10 cellular contexts compared by ENCODE assay signal in the genomic region with DNA sequence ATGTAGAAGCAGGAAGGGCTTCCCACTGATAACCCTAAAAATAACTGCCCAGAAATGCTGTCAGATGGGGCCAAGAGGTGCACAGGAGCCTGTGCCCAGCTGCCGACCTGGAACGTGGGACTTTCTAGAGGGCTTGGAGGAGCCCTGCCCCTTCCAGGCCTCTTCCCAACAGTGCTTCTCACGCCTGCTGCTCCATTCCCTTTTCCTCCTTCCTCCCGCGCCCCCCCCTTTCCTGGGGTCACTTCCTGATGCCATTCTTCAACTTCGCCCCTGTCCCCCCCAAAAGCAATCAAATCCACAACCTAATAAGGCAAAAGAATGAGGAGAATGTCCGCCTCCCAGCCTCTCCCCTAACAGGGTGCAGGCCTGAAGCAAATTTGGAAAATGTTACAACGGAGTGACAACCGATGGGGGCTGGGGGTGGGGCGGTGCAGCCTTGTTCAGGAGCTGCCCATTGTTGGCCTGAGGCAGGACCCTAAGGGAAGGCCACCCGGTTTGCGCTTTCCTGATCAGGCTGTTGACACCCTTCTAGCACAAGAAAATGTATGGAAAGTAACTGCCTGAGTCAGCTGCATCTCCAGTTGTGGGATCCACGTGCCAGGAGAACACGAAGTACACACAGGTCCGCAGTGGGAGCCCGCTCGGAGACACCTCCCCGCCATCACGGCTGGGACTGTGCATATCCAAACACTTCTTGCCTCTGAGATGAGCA. TPM values are rescaled to one million over a fixed set of nuclear protein-coding genes. Genes with fewer than 3 reads are reported as not detected.
DNase-seq lines count a peak whose midpoint lies in the region; ATAC-seq, FAIRE-seq and TF ChIP-seq lines count a peak whose summit lies in the region.
"Had no signal": no experiment of that assay in that cellular context is flagged by ENCODE, and none has a peak within 500 bp of the region (broad histone marks: within the 10 kb centered on the region; RNA-seq: fewer than 3 reads in every experiment).

No MANE protein-coding gene starts in this region.

- peak overlapping the region; percentile 100 for H3K27ac Mint-ChIP-seq in endothelial cell (ENCODE audit: unreplicated experiment)

- ATAC-seq in GM18520 (IDR thresholded peaks at IDR 0.05; ENCODE audit: unreplicated experiment), result no peak

- peak overlapping the region; percentile 85 for H3K4me3 Mint-ChIP-seq in endothelial cell (ENCODE audit: unreplicated experiment)

- no peak for TF ChIP-seq CTCF in endothelial cell (IDR thresholded peaks at IDR 0.05; ENCODE audit: unreplicated experiment)

- peak; percentile 92 for DNase-seq in A172 (ENCODE audit: low spot score)
- peak; percentile 67 for DNase-seq in NCI-H226
- peak; percentile 80 for DNase-seq in endothelial cell (ENCODE audit: low spot score)
- DNase-seq in myocyte (ENCODE audit: low read depth), result peak; percentile 92
- no peak for DNase-seq in effector CD4-positive, alpha-beta T cell
- no peak for DNase-seq in DMS53 treated with DMSO at 0.1 percent for 48 hours (lab: John Stamatoyannopoulos, UW; ENCODE audit: unreplicated experiment)
- DNase-seq in GM12891 (ENCODE audit: insufficient read length, low spot score), result no peak

- peaks cover 87% of the 10 kb centered on the region for H3K4me1 Mint-ChIP-seq in endothelial cell (ENCODE audit: unreplicated experiment)

- TF ChIP-seq POLR2A in GM12891 (IDR thresholded peaks at IDR 0.05; ENCODE audit: low read depth, low read length), result no peak

- H3K9me3 Mint-ChIP-seq in endothelial cell (ENCODE audit: unreplicated experiment), result no peaks in the 10 kb centered on the region

- no peak for FAIRE-seq in GM12891 (lab: Jason Lieb, UNC)
- FAIRE-seq: G401.6, islet of Langerhans had no signal

- peaks cover 29% of the 10 kb centered on the region for H3K27me3 Mint-ChIP-seq in endothelial cell (ENCODE audit: unreplicated experiment)

- H3K36me3 Mint-ChIP-seq in endothelial cell (ENCODE audit: low read depth, unreplicated experiment), result peaks cover 29% of the 10 kb centered on the region

TF ChIP-seq in GM12891, 5 proteins besides CTCF, POLR2A, EP300 and RAD21:
- TF ChIP-seq SPI1 (IDR thresholded peaks at IDR 0.05; ENCODE audit: low read depth, low read length), result no peak
- TF ChIP-seq PAX5 (IDR thresholded peaks at IDR 0.05; ENCODE audit: insufficient read depth, low read length, severe bottlenecking), result no peak
- TF ChIP-seq POU2F2 (IDR thresholded peaks at IDR 0.05; ENCODE audit: low read depth, low read length), result no peak
- no peak for TF ChIP-seq TAF1 (IDR thresholded peaks at IDR 0.05; ENCODE audit: low read depth, low read length)
- TF ChIP-seq POLR2AphosphoS5 (IDR thresholded peaks at IDR 0.05; ENCODE audit: low read depth, low read length), result no peak

RNA-seq across cellular contexts. Expression of a gene that starts 18.7 kb away (rescaled TPM):
- total RNA-seq in A172 (2014; rRNA removed; shearing (Covaris generic)), result 493 and 604 TPM in 2 replicates
- total RNA-seq in endothelial cell (ENCODE audit: unreplicated experiment) (744 TPM), myocyte (350 and 441 TPM in 2 replicates)
- polyA plus RNA-seq in myocyte (2012), result 758 TPM
- polyA plus RNA-seq in GM12891 (2012; ENCODE audit: low read depth, missing spikeins), result 122 TPM

RNA-seq across cellular contexts. Expression of a gene that starts 47.1 kb away (rescaled TPM):
- total RNA-seq in A172 (2014; rRNA removed; shearing (Covaris generic)), result 358 and 549 TPM in 2 replicates
- 469 TPM for total RNA-seq in endothelial cell (ENCODE audit: unreplicated experiment)
- 228 and 269 TPM in 2 replicates for total RNA-seq in myocyte
- 276 TPM for polyA plus RNA-seq in myocyte (2012)
- 367 TPM for polyA plus RNA-seq in GM12891 (2012; ENCODE audit: low read depth, missing spikeins)

RNA-seq across cellular contexts. Expression of a gene that starts 48.4 kb away (rescaled TPM):
- total RNA-seq in A172 (2014; rRNA removed; shearing (Covaris generic)), result 0.72 and 1.4 TPM in 2 replicates
- total RNA-seq in endothelial cell (ENCODE audit: unreplicated experiment) (7.5 TPM), myocyte (0.13 and 0.57 TPM in 2 replicates)
- polyA plus RNA-seq in myocyte (2012), result 1.4 TPM
- polyA plus RNA-seq in GM12891 (2012; ENCODE audit: low read depth, missing spikeins), result 123 TPM

Comparison
In these comparisons a context has a peak if more than half of its experiments do, and no peak if none do; other contexts are left out.
1. DNase-seq: peak in A172 (single experiment), NCI-H226 (single experiment), endothelial cell (single experiment) and myocyte (single experiment); none in effector CD4-positive, alpha-beta T cell (single experiment), DMS53 treated with DMSO at 0.1 percent for 48 hours (single experiment) and GM12891 (single experiment).